Comparison of ENCODE assay signal across 15 cellular contexts in the genomic region with DNA sequence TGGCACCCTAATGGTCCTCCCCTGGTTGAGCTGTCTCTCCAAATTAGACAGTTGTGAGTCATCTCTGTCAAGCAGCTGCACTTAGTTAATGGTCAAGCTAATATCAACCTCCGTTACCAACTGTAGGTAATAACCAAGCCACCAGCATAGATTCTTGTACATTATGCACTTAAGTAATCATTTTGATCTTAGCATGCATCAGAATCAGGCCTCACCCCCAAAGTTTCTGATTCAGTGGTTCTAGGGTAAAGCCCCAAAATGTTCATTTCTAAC.
DNase-seq lines count a peak whose midpoint lies in the region; ATAC-seq, FAIRE-seq and TF ChIP-seq lines count a peak whose summit lies in the region.
"Had no signal": no experiment of that assay in that cellular context is flagged by ENCODE, and none has a peak within 500 bp of the region (broad histone marks: within the 10 kb centered on the region; RNA-seq: fewer than 3 reads in every experiment).

No MANE protein-coding gene starts in this region.

- intact Hi-C loops in adrenal gland (cut with DNase I), result no loop called here
- intact Hi-C loops in pancreas (cut with DNase I), result no loop called here

- WGBS in A549 (ENCODE audit: missing lambda C conversion rate), result 11% methylated on average over 1 of the region's 1 CpG
- WGBS in adrenal gland, 4 donors, result 80 to 100% (median 95%) methylated on average over 1 of the region's 1 CpG
- WGBS in pancreas, 2 donors, result 85 to 90% methylated on average over 1 of the region's 1 CpG

- H3K9me3 ChIP-seq in A549 (no peaks in the 10 kb centered on the region), adrenal gland (replicated peaks in 1 of 3) (no peaks in the 10 kb centered on the region), pancreas (no peaks in the 10 kb centered on the region)
- H3K9me3 ChIP-seq: heart left ventricle, psoas muscle, thyroid gland had no signal

- no peak for FAIRE-seq in A549 (lab: Jason Lieb, UNC)
- FAIRE-seq in pancreas (lab: Jason Lieb, UNC), result no peak

- no peak for TF ChIP-seq RAD21 in A549 (conservative IDR thresholded peaks at IDR 0.05 in 1 of 2, IDR thresholded peaks at IDR 0.05 in 1 of 2)

- DNase-seq in A549 (ENCODE audit: low read depth in 1 of 2, low spot score in 1 of 2) (no peak), adrenal gland (no peak), pancreas (no peak), hepatic stellate cell (ENCODE audit: low spot score) (no peak)
- no peak for DNase-seq in activated CD4-positive, alpha-beta T cell treated with anti-CD3 and anti-CD28 coated beads, Interleukin-2, amount 50 U/mL, for 4 hours
- DNase-seq: DMS79, heart left ventricle, mesendoderm, NCI-H1694, psoas muscle, T-helper 17 cell, thyroid gland had no signal

- H3K27me3 ChIP-seq in adrenal gland (no peaks in the 10 kb centered on the region), pancreas (no peaks in the 10 kb centered on the region)
- H3K27me3 ChIP-seq: heart left ventricle, thyroid gland had no signal

- no peak for TF ChIP-seq CTCF in A549 (IDR thresholded peaks at IDR 0.05)
- TF ChIP-seq CTCF in adrenal gland (IDR thresholded peaks at IDR 0.05), result no peak
- no peak for TF ChIP-seq CTCF in pancreas (IDR thresholded peaks at IDR 0.05)

- TF ChIP-seq EP300 in A549 (IDR thresholded peaks at IDR 0.05), result no peak

- TF ChIP-seq POLR2A in A549 (IDR thresholded peaks at IDR 0.05; ENCODE audit: low read length) (no peak), adrenal gland (IDR thresholded peaks at IDR 0.05) (no peak)

- POLR2A ChIA-PET in A549 (lab: Yijun Ruan, JAX), result no interaction called here

- CTCF ChIA-PET in A549 (lab: Yijun Ruan, JAX), result interaction anchor here (1.0 to 1.5 kb wide), 2 partner anchors 21 to 92 kb away, joined by 3 to 5 read pairs; no protein-coding TSS in a partner anchor

- H3K27ac ChIP-seq in A549, result peak overlapping the region; percentile 58 to 82; a peak in 5 of 6 replicates
- H3K27ac ChIP-seq in adrenal gland, result no peak overlapping the region
- no peak overlapping the region for H3K27ac ChIP-seq in pancreas
- H3K27ac ChIP-seq: heart left ventricle, psoas muscle, thyroid gland had no signal

- no peak overlapping the region for H3K4me3 ChIP-seq in A549
- H3K4me3 ChIP-seq in adrenal gland, result no peak overlapping the region
- no peak overlapping the region for H3K4me3 ChIP-seq in pancreas
- H3K4me3 ChIP-seq: heart left ventricle, psoas muscle, thyroid gland had no signal

- peak in 1 of 2 experiments; percentile 54; a peak in 3 of 6 replicates for ATAC-seq in A549
- peak; percentile 72 for ATAC-seq in GM19324 (IDR thresholded peaks at IDR 0.05; ENCODE audit: low FRiP score, unreplicated experiment)
- peak; percentile 93 for ATAC-seq in HG02642 (IDR thresholded peaks at IDR 0.05; ENCODE audit: poor library complexity, unreplicated experiment)
- ATAC-seq in HG03439 (IDR thresholded peaks at IDR 0.05; ENCODE audit: unreplicated experiment), result peak; percentile 79
- no peak for ATAC-seq in pancreas
- ATAC-seq: heart left ventricle, psoas muscle, T-helper 17 cell had no signal

- H3K36me3 ChIP-seq in adrenal gland (replicated peaks in 1 of 2), result no peaks in the 10 kb centered on the region
- no peaks in the 10 kb centered on the region for H3K36me3 ChIP-seq in pancreas
- H3K36me3 ChIP-seq: heart left ventricle, thyroid gland had no signal

- H3K4me2 ChIP-seq in A549, result peak overlapping the region; percentile 54

- peaks cover 38% of the 10 kb centered on the region for H3K4me1 ChIP-seq in A549
- no peaks in the 10 kb centered on the region for H3K4me1 ChIP-seq in adrenal gland (replicated peaks in 1 of 2)
- H3K4me1 ChIP-seq in pancreas, result no peaks in the 10 kb centered on the region
- H3K4me1 ChIP-seq: psoas muscle, thyroid gland had no signal

TF ChIP-seq in A549, 52 proteins besides CTCF, POLR2A, EP300 and RAD21:
- TF ChIP-seq FOSL2 (IDR thresholded peaks at IDR 0.05), result no peak
- 0 out of 2 replicates have a peak, but pooled peaks have one; percentile 12 for TF ChIP-seq FOSL2 (CRISPR knock-in tag; IDR thresholded peaks at IDR 0.05)
- TF ChIP-seq GATA3 (IDR thresholded peaks at IDR 0.05; ENCODE audit: borderline replicate concordance), result no peak
- TF ChIP-seq, protein P1, sequence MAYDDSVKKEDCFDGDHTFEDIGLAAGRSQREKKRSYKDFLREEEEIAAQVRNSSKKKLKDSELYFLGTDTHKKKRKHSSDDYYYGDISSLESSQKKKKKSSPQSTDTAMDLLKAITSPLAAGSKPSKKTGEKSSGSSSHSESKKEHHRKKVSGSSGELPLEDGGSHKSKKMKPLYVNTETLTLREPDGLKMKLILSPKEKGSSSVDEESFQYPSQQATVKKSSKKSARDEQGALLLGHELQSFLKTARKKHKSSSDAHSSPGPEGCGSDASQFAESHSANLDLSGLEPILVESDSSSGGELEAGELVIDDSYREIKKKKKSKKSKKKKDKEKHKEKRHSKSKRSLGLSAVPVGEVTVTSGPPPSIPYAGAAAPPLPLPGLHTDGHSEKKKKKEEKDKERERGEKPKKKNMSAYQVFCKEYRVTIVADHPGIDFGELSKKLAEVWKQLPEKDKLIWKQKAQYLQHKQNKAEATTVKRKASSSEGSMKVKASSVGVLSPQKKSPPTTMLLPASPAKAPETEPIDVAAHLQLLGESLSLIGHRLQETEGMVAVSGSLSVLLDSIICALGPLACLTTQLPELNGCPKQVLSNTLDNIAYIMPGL (CRISPR knock-in tag; IDR thresholded peaks at IDR 0.05; ENCODE audit: borderline replicate concordance), result no peak

Comparison
In these comparisons a context has a peak if more than half of its experiments do, and no peak if none do; other contexts are left out.
1. ATAC-seq: peak in GM19324 (single experiment), HG02642 (single experiment) and HG03439 (single experiment); none in pancreas (0 of 4).
2. H3K27ac ChIP-seq: peak in A549 (2 of 2); none in adrenal gland (0 of 5) and pancreas (0 of 4).